Comparison of ENCODE assay signal across 22 cellular contexts in the genomic region with DNA sequence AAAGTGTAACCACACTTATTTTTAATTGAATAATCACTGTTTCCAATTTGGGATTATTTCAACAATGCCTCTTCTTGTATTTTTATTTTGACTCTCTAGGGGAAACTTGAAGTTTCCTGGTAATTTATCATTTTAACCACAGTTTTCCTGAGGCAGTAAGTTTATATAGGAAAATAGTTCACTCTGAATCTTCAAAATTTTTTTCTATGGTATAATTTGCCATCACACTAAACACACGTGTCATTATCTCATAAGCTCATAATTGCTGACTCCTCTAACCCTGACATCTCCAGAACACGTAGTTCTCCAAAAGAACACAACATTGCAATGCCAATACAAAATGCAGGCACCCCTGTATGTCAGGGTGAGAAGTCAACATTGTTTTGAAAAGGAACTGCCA.
"Had no signal": no experiment of that assay in that cellular context is flagged by ENCODE, and none has a peak within 500 bp of the region (broad histone marks: within the 10 kb centered on the region; RNA-seq: fewer than 3 reads in every experiment).

No MANE protein-coding gene starts in this region.

- H3K4me3 ChIP-seq: breast epithelium, colonic mucosa, esophagus squamous epithelium, mucosa of descending colon, right lobe of liver, skin epidermis, suprapubic skin, tibial nerve had no signal

- FAIRE-seq: keratinocyte had no signal

- H3K4me3 Mint-ChIP-seq: activated naive CD8-positive, alpha-beta T cell; activated T-cell treated with anti-CD3 and anti-CD28 coated beads, Interleukin-2, amount 50 U/mL, for 24 hours; activated T-helper 17 cell treated with anti-CD3 and anti-CD28 coated beads, Interleukin-2, amount 50 U/mL, for 72 hours; central memory CD8-positive, alpha-beta T cell; stimulated activated effector memory CD8-positive, alpha-beta T cell treated with anti-CD3 and anti-CD28 coated beads, Interleukin-12 subunit alpha, Interleukin-12 subunit beta, amount 100 ng/mL, for 72 hours; stimulated activated naive CD8-positive, alpha-beta T cell treated with anti-CD3 and anti-CD28 coated beads, Interleukin-15, amount 100 ng/mL, for 72 hours; WTC11 had no signal

- H3K4me1 Mint-ChIP-seq: activated T-helper 17 cell treated with anti-CD3 and anti-CD28 coated beads, Interleukin-2, amount 50 U/mL, for 72 hours; central memory CD8-positive, alpha-beta T cell; stimulated activated effector memory CD8-positive, alpha-beta T cell treated with anti-CD3 and anti-CD28 coated beads, Interleukin-12 subunit alpha, Interleukin-12 subunit beta, amount 100 ng/mL, for 72 hours; stimulated activated naive CD8-positive, alpha-beta T cell treated with anti-CD3 and anti-CD28 coated beads, Interleukin-15, amount 100 ng/mL, for 72 hours had no signal

- H3K27ac Mint-ChIP-seq: activated naive CD8-positive, alpha-beta T cell; activated T-cell treated with anti-CD3 and anti-CD28 coated beads, Interleukin-2, amount 50 U/mL, for 24 hours; activated T-helper 17 cell treated with anti-CD3 and anti-CD28 coated beads, Interleukin-2, amount 50 U/mL, for 72 hours; stimulated activated effector memory CD8-positive, alpha-beta T cell treated with anti-CD3 and anti-CD28 coated beads, Interleukin-12 subunit alpha, Interleukin-12 subunit beta, amount 100 ng/mL, for 72 hours; stimulated activated naive CD8-positive, alpha-beta T cell treated with anti-CD3 and anti-CD28 coated beads, Interleukin-15, amount 100 ng/mL, for 72 hours; WTC11 had no signal

- H3K36me3 ChIP-seq: breast epithelium, colonic mucosa, esophagus squamous epithelium, right lobe of liver, suprapubic skin, tibial nerve had no signal

- H3K27ac ChIP-seq: colonic mucosa, esophagus squamous epithelium, right lobe of liver, suprapubic skin, tibial nerve had no signal

- H3K36me3 Mint-ChIP-seq: stimulated activated effector memory CD8-positive, alpha-beta T cell treated with anti-CD3 and anti-CD28 coated beads, Interleukin-12 subunit alpha, Interleukin-12 subunit beta, amount 100 ng/mL, for 72 hours had no signal

- H3K9me3 Mint-ChIP-seq: activated T-cell treated with anti-CD3 and anti-CD28 coated beads, Interleukin-2, amount 50 U/mL, for 24 hours; activated T-helper 17 cell treated with anti-CD3 and anti-CD28 coated beads, Interleukin-2, amount 50 U/mL, for 72 hours had no signal

- H3K27me3 ChIP-seq: breast epithelium, colonic mucosa, esophagus squamous epithelium, right lobe of liver, suprapubic skin, tibial nerve had no signal

- H3K9me3 ChIP-seq: breast epithelium, colonic mucosa, mucosa of descending colon, right lobe of liver, suprapubic skin had no signal

- ATAC-seq: activated T-helper 17 cell treated with anti-CD3 and anti-CD28 coated beads, Interleukin-2, amount 50 U/mL, for 72 hours; right lobe of liver; stimulated activated effector memory CD8-positive, alpha-beta T cell treated with anti-CD3 and anti-CD28 coated beads, Interleukin-12 subunit alpha, Interleukin-12 subunit beta, amount 100 ng/mL, for 72 hours; stimulated activated naive CD8-positive, alpha-beta T cell treated with anti-CD3 and anti-CD28 coated beads, Interleukin-15, amount 100 ng/mL, for 72 hours; WTC11 had no signal

- DNase-seq: activated naive CD4-positive, alpha-beta T cell; activated T-cell treated with anti-CD3 and anti-CD28 coated beads, Interleukin-2, amount 50 U/mL, for 24 hours; colonic mucosa; esophagus squamous epithelium; left colon; mesenchymal stem cell; mucosa of descending colon; nucleus accumbens; right lobe of liver; stimulated activated CD4-positive, alpha-beta T cell treated with anti-CD3 and anti-CD28 coated beads, Interleukin-1b, Interleukin-23, amount 100 ng/mL, for 48 hours; stimulated activated naive CD8-positive, alpha-beta T cell treated with anti-CD3 and anti-CD28 coated beads, Interleukin-15, amount 100 ng/mL, for 72 hours; T1000 had no signal

- H3K4me1 ChIP-seq: breast epithelium, colonic mucosa, right lobe of liver, tibial nerve had no signal
